In the genomic region with DNA sequence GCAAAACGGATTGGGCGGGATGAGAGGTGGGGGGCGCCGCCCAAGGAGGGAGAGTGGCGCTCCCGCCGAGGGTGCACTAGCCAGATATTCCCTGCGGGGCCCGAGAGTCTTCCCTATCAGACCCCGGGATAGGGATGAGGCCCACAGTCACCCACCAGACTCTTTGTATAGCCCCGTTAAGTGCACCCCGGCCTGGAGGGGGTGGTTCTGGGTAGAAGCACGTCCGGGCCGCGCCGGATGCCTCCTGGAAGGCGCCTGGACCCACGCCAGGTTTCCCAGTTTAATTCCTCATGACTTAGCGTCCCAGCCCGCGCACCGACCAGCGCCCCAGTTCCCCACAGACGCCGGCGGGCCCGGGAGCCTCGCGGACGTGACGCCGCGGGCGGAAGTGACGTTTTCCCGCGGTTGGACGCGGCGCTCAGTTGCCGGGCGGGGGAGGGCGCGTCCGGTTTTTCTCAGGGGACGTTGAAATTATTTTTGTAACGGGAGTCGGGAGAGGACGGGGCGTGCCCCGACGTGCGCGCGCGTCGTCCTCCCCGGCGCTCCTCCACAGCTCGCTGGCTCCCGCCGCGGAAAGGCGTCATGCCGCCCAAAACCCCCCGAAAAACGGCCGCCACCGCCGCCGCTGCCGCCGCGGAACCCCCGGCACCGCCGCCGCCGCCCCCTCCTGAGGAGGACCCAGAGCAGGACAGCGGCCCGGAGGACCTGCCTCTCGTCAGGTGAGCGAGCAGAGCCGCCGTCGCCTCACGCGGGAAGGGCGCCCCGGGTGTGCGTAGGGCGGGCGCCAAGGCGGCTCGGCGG, we compare ENCODE assay signal across 1 cellular context.
A peak's percentile ranks its signal among the peaks of the same experiment; 100 is the strongest.
TF ChIP-seq lines count a peak whose summit lies in the region.

A gene (plus strand): TSS at position 421 of the 801 bp plus-strand sequence. CDS start 162 bp downstream, at position 583.

TF ChIP-seq in K562, 482 proteins besides CTCF, POLR2A, EP300 and RAD21 (continued from another document and continues in another):
- TF ChIP-seq, protein P1, sequence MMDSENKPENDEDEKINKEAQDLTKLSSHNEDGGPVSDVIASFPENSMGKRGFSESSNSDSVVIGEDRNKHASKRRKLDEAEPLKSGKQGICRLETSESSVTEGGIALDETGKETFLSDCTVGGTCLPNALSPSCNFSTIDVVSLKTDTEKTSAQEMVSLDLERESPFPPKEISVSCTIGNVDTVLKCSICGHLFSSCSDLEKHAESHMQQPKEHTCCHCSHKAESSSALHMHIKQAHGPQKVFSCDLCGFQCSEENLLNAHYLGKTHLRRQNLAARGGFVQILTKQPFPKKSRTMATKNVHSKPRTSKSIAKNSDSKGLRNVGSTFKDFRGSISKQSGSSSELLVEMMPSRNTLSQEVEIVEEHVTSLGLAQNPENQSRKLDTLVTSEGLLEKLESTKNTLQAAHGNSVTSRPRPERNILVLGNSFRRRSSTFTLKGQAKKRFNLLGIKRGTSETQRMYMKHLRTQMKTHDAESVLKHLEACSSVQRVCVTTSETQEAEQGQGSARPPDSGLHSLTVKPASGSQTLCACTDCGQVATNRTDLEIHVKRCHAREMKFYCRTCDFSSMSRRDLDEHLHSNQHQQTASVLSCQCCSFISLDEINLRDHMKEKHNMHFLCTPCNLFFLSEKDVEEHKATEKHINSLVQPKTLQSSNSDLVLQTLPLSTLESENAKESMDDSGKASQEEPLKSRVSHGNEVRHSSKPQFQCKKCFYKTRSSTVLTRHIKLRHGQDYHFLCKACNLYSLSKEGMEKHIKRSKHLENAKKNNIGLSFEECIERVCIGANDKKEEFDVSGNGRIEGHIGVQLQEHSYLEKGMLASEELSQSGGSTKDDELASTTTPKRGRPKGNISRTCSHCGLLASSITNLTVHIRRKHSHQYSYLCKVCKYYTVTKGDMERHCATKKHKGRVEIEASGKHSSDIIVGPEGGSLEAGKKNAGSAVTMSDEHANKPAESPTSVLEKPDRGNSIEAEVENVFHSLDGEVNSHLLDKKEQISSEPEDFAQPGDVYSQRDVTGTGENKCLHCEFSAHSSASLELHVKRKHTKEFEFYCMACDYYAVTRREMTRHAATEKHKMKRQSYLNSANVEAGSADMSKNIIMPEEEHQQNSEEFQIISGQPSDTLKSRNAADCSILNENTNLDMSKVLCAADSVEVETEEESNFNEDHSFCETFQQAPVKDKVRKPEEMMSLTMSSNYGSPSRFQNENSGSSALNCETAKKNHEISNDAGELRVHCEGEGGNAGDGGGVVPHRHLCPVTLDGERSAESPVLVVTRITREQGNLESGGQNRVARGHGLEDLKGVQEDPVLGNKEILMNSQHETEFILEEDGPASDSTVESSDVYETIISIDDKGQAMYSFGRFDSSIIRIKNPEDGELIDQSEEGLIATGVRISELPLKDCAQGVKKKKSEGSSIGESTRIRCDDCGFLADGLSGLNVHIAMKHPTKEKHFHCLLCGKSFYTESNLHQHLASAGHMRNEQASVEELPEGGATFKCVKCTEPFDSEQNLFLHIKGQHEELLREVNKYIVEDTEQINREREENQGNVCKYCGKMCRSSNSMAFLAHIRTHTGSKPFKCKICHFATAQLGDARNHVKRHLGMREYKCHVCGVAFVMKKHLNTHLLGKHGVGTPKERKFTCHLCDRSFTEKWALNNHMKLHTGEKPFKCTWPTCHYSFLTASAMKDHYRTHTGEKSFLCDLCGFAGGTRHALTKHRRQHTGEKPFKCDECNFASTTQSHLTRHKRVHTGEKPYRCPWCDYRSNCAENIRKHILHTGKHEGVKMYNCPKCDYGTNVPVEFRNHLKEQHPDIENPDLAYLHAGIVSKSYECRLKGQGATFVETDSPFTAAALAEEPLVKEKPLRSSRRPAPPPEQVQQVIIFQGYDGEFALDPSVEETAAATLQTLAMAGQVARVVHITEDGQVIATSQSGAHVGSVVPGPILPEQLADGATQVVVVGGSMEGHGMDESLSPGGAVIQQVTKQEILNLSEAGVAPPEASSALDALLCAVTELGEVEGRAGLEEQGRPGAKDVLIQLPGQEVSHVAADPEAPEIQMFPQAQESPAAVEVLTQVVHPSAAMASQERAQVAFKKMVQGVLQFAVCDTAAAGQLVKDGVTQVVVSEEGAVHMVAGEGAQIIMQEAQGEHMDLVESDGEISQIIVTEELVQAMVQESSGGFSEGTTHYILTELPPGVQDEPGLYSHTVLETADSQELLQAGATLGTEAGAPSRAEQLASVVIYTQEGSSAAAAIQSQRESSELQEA (IDR thresholded peaks at IDR 0.05; ENCODE audit: low read depth) = no peak
- peak; percentile 54 for TF ChIP-seq TAF9B (IDR thresholded peaks at IDR 0.05; ENCODE audit: partially characterized antibody)
- no peak for TF ChIP-seq MIER1 (IDR thresholded peaks at IDR 0.05; ENCODE audit: low read depth)
- peak; percentile 73 for TF ChIP-seq TGIF2 (CRISPR knock-in tag; IDR thresholded peaks at IDR 0.05)
- TF ChIP-seq PHF8 (IDR thresholded peaks at IDR 0.05; ENCODE audit: borderline replicate concordance, low read length) = peak; percentile 85
- TF ChIP-seq, protein P2, sequence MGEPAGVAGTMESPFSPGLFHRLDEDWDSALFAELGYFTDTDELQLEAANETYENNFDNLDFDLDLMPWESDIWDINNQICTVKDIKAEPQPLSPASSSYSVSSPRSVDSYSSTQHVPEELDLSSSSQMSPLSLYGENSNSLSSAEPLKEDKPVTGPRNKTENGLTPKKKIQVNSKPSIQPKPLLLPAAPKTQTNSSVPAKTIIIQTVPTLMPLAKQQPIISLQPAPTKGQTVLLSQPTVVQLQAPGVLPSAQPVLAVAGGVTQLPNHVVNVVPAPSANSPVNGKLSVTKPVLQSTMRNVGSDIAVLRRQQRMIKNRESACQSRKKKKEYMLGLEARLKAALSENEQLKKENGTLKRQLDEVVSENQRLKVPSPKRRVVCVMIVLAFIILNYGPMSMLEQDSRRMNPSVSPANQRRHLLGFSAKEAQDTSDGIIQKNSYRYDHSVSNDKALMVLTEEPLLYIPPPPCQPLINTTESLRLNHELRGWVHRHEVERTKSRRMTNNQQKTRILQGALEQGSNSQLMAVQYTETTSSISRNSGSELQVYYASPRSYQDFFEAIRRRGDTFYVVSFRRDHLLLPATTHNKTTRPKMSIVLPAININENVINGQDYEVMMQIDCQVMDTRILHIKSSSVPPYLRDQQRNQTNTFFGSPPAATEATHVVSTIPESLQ (CRISPR knock-in tag; IDR thresholded peaks at IDR 0.05) = no peak; the same call in 1 of the 2 replicates
- TF ChIP-seq YY1 (IDR thresholded peaks at IDR 0.05; ENCODE audit: borderline replicate concordance in 1 of 3, control insufficient read depth in 1 of 3, extremely low read depth in 1 of 3, insufficient read depth in 3 of 3, insufficient read length in 1 of 3, insufficient replicate concordance in 2 of 3, low read depth in 1 of 3, low read length in 2 of 3) = peak in 2 of 3 experiments; percentile 20 to 25
- TF ChIP-seq, protein P3, sequence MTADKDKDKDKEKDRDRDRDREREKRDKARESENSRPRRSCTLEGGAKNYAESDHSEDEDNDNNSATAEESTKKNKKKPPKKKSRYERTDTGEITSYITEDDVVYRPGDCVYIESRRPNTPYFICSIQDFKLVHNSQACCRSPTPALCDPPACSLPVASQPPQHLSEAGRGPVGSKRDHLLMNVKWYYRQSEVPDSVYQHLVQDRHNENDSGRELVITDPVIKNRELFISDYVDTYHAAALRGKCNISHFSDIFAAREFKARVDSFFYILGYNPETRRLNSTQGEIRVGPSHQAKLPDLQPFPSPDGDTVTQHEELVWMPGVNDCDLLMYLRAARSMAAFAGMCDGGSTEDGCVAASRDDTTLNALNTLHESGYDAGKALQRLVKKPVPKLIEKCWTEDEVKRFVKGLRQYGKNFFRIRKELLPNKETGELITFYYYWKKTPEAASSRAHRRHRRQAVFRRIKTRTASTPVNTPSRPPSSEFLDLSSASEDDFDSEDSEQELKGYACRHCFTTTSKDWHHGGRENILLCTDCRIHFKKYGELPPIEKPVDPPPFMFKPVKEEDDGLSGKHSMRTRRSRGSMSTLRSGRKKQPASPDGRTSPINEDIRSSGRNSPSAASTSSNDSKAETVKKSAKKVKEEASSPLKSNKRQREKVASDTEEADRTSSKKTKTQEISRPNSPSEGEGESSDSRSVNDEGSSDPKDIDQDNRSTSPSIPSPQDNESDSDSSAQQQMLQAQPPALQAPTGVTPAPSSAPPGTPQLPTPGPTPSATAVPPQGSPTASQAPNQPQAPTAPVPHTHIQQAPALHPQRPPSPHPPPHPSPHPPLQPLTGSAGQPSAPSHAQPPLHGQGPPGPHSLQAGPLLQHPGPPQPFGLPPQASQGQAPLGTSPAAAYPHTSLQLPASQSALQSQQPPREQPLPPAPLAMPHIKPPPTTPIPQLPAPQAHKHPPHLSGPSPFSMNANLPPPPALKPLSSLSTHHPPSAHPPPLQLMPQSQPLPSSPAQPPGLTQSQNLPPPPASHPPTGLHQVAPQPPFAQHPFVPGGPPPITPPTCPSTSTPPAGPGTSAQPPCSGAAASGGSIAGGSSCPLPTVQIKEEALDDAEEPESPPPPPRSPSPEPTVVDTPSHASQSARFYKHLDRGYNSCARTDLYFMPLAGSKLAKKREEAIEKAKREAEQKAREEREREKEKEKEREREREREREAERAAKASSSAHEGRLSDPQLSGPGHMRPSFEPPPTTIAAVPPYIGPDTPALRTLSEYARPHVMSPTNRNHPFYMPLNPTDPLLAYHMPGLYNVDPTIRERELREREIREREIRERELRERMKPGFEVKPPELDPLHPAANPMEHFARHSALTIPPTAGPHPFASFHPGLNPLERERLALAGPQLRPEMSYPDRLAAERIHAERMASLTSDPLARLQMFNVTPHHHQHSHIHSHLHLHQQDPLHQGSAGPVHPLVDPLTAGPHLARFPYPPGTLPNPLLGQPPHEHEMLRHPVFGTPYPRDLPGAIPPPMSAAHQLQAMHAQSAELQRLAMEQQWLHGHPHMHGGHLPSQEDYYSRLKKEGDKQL (CRISPR knock-in tag; IDR thresholded peaks at IDR 0.05; ENCODE audit: borderline replicate concordance) = no peak
- no peak for TF ChIP-seq ZNF644 (tag; IDR thresholded peaks at IDR 0.05; ENCODE audit: low read depth)
- TF ChIP-seq, protein P4, sequence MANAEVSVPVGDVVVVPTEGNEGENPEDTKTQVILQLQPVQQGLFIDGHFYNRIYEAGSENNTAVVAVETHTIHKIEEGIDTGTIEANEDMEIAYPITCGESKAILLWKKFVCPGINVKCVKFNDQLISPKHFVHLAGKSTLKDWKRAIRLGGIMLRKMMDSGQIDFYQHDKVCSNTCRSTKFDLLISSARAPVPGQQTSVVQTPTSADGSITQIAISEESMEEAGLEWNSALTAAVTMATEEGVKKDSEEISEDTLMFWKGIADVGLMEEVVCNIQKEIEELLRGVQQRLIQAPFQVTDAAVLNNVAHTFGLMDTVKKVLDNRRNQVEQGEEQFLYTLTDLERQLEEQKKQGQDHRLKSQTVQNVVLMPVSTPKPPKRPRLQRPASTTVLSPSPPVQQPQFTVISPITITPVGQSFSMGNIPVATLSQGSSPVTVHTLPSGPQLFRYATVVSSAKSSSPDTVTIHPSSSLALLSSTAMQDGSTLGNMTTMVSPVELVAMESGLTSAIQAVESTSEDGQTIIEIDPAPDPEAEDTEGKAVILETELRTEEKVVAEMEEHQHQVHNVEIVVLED (CRISPR knock-in tag; IDR thresholded peaks at IDR 0.05) = peak; percentile 64
- peak; percentile 31; the same call in 1 of the 2 replicates for TF ChIP-seq C11orf30 (IDR thresholded peaks at IDR 0.05; ENCODE audit: low read depth)
- TF ChIP-seq, protein P5, sequence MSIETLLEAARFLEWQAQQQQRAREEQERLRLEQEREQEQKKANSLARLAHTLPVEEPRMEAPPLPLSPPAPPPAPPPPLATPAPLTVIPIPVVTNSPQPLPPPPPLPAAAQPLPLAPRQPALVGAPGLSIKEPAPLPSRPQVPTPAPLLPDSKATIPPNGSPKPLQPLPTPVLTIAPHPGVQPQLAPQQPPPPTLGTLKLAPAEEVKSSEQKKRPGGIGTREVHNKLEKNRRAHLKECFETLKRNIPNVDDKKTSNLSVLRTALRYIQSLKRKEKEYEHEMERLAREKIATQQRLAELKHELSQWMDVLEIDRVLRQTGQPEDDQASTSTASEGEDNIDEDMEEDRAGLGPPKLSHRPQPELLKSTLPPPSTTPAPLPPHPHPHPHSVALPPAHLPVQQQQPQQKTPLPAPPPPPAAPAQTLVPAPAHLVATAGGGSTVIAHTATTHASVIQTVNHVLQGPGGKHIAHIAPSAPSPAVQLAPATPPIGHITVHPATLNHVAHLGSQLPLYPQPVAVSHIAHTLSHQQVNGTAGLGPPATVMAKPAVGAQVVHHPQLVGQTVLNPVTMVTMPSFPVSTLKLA (conservative IDR thresholded peaks at IDR 0.05) = peak; percentile 41 to 65; a peak in 2 of 4 replicates
- TF ChIP-seq NR4A1 (CRISPR knock-in tag; IDR thresholded peaks at IDR 0.05) = no peak
- TF ChIP-seq NR4A1 (tag; IDR thresholded peaks at IDR 0.05) = no peak
- TF ChIP-seq SMAD4 (CRISPR knock-in tag; conservative IDR thresholded peaks at IDR 0.05) = peak; percentile 77
- TF ChIP-seq NCOA6 (IDR thresholded peaks at IDR 0.05) = peak; percentile 96
- 0 out of 4 replicates have a peak, but pooled peaks of 1 of the 2 experiments have one; percentile 30 for TF ChIP-seq TEAD1 (CRISPR knock-in tag; IDR thresholded peaks at IDR 0.05)
- peak; percentile 85 for TF ChIP-seq NFIC (IDR thresholded peaks at IDR 0.05)
- TF ChIP-seq SIX5 (IDR thresholded peaks at IDR 0.05; ENCODE audit: borderline replicate concordance in 1 of 2, insufficient read depth in 1 of 2, low read depth in 1 of 2, low read length in 2 of 2) = no peak
- no peak for TF ChIP-seq ZC3H4 (CRISPR knock-in tag; IDR thresholded peaks at IDR 0.05; ENCODE audit: borderline replicate concordance)
- TF ChIP-seq SMARCA4 (IDR thresholded peaks at IDR 0.05) = peak; percentile 13; the same call in 1 of the 2 replicates
- peak; percentile 96 for TF ChIP-seq GABPA (tag; conservative IDR thresholded peaks at IDR 0.05; ENCODE audit: low read depth)
- peak; percentile 45; the same call in 1 of the 2 replicates for TF ChIP-seq RB1 (IDR thresholded peaks at IDR 0.05; ENCODE audit: low read depth)
- no peak for TF ChIP-seq MYNN (IDR thresholded peaks at IDR 0.05)
- TF ChIP-seq MYNN (CRISPR knock-in tag; IDR thresholded peaks at IDR 0.05) = no peak
- TF ChIP-seq ZBED1 (IDR thresholded peaks at IDR 0.05) = no peak
- peak; percentile 59; the same call in 1 of the 2 replicates for TF ChIP-seq BRD4 (IDR thresholded peaks at IDR 0.05)
- TF ChIP-seq MCM7 (IDR thresholded peaks at IDR 0.05) = no peak
- TF ChIP-seq NCOA1 (IDR thresholded peaks at IDR 0.05; ENCODE audit: low read depth) = no peak
- peak; percentile 99 for TF ChIP-seq ZNF263 (CRISPR knock-in tag; IDR thresholded peaks at IDR 0.05; ENCODE audit: borderline replicate concordance)
- TF ChIP-seq SPI1 (IDR thresholded peaks at IDR 0.05; ENCODE audit: borderline replicate concordance, low read depth, low read length) = peak; percentile 60; the same call in 1 of the 2 replicates
